In the genomic region with DNA sequence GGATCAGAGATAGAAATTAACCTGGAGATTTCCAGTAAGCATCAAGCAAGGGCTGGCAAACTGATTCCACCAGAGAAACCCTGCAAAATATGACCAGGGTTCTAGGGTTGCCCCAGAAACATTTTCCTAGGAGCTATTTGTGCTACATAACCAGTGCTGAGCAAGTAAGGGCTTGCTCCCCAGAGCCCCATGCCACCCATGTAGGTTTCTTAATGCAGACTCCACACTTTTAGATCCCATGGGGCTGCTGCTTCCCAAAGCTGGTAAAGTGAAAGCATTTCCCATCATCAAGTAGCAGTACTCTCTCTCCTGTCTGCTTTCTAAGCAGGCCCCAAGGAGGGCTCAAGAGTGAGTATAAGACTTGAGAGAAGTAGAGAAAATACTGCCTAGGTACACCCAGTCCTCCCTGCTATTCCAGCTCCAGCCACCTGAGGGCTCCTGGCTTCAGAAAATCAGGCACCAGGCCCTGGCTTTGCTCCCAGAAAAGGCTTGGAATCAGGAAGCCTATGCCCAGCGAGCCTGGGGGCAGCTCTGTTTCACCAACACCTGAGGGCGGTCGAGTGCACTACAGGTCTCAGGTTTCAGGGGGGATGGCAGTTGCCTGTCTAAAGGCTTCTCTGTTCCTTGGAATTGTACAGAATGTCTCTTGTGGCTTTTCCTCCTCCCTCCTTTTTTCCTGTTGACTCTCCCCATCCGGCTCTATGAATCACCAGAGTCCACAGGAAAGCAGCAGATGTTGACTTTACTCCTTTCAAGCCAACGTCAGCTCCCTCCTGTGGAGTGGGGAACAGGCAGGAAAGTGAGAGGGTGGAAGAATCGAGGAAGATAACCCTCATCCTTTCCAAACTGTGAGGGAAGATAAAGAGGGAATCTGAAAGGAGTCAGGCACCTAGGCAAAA, we compare ENCODE assay signal across 8 cellular contexts. TPM values are rescaled to one million over a fixed set of nuclear protein-coding genes. Genes with fewer than 3 reads are reported as not detected.
DNase-seq lines count a peak whose midpoint lies in the region; ATAC-seq, FAIRE-seq and TF ChIP-seq lines count a peak whose summit lies in the region.

No MANE protein-coding gene starts in this region.

- H3K4me1 ChIP-seq in subcutaneous abdominal adipose tissue (ENCODE audit: control insufficient read depth in 5 of 5, insufficient read depth in 5 of 5, low read length in 5 of 5): peaks cover 0 to 26% (median 24%) of the 10 kb centered on the region in 5 donors

- H3K36me3 Mint-ChIP-seq in natural killer cell treated with Interleukin-12 subunit alpha and Interleukin-12 subunit beta and Interleukin-15 and Interleukin-18, amount 100 ng/mL, for 72 hours: no peaks in the 10 kb centered on the region

- no peak for FAIRE-seq in GM12892 (lab: Jason Lieb, UNC)

- peak; percentile 49 to 67 for ATAC-seq in natural killer cell treated with Interleukin-12 subunit alpha and Interleukin-12 subunit beta and Interleukin-15 and Interleukin-18, amount 100 ng/mL, for 72 hours

- no peaks in the 10 kb centered on the region for H3K9me3 Mint-ChIP-seq in natural killer cell treated with Interleukin-12 subunit alpha and Interleukin-12 subunit beta and Interleukin-15 and Interleukin-18, amount 100 ng/mL, for 72 hours

- H3K4me3 ChIP-seq in foreskin fibroblast (ENCODE audit: low read depth in 1 of 2, low read length in 2 of 2) (peak overlapping the region; percentile 2 to 45), subcutaneous abdominal adipose tissue (ENCODE audit: low read depth in 1 of 5, low read length in 5 of 5) (peak overlapping the region; percentile 28 to 65 (median 34))

- H3K9me3 ChIP-seq in subcutaneous abdominal adipose tissue (ENCODE audit: control insufficient read depth in 5 of 5, low read length in 5 of 5): no peaks in the 10 kb centered on the region

- peak; percentile 97 for TF ChIP-seq CTCF in foreskin fibroblast (IDR thresholded peaks at IDR 0.05; ENCODE audit: low read depth, low read length)

- no peak for TF ChIP-seq POLR2A in GM12892 (IDR thresholded peaks at IDR 0.05; ENCODE audit: low read depth, low read length)

- H3K27ac ChIP-seq in subcutaneous abdominal adipose tissue (ENCODE audit: low read depth, low read length): peak overlapping the region; percentile 54

- H3K4me3 Mint-ChIP-seq in natural killer cell treated with Interleukin-12 subunit alpha and Interleukin-12 subunit beta and Interleukin-15 and Interleukin-18, amount 100 ng/mL, for 72 hours: no peak overlapping the region

- no peaks in the 10 kb centered on the region for H3K36me3 ChIP-seq in subcutaneous abdominal adipose tissue (ENCODE audit: control insufficient read depth in 5 of 5, insufficient read depth in 5 of 5, low read length in 5 of 5)

- H3K27me3 ChIP-seq in subcutaneous abdominal adipose tissue (ENCODE audit: control insufficient read depth in 5 of 5, insufficient read depth in 4 of 5, low read length in 5 of 5): no peaks in the 10 kb centered on the region

- peak overlapping the region in 4 of 5 donors; percentile 5 to 56 (median 37) for H3K9ac ChIP-seq in subcutaneous abdominal adipose tissue (ENCODE audit: low read length in 5 of 5)

- no peaks in the 10 kb centered on the region for H3K27me3 Mint-ChIP-seq in natural killer cell treated with Interleukin-12 subunit alpha and Interleukin-12 subunit beta and Interleukin-15 and Interleukin-18, amount 100 ng/mL, for 72 hours

- H3K27ac Mint-ChIP-seq in natural killer cell treated with Interleukin-12 subunit alpha and Interleukin-12 subunit beta and Interleukin-15 and Interleukin-18, amount 100 ng/mL, for 72 hours: no peak overlapping the region

- H3K4me1 Mint-ChIP-seq in natural killer cell treated with Interleukin-12 subunit alpha and Interleukin-12 subunit beta and Interleukin-15 and Interleukin-18, amount 100 ng/mL, for 72 hours (ENCODE audit: low read depth in 2 of 2): peaks cover 1 to 2% of the 10 kb centered on the region in 2 donors

- DNase-seq in EH (ENCODE audit: low read depth): peak; percentile 99
- peak; percentile 97 for DNase-seq in LoVo (ENCODE audit: low spot score)
- DNase-seq in RPMI8226: peak; percentile 88
- peak in 3 of 4 experiments; percentile 10 to 40 (median 18) for DNase-seq in activated naive CD4-positive, alpha-beta T cell (lab: John Stamatoyannopoulos, UW)
- peak; percentile 100 for DNase-seq in foreskin fibroblast
- no peak for DNase-seq in natural killer cell treated with Interleukin-12 subunit alpha and Interleukin-12 subunit beta and Interleukin-15 and Interleukin-18, amount 100 ng/mL, for 72 hours (ENCODE audit: low spot score)
- DNase-seq in GM12892 (ENCODE audit: insufficient read length): no peak

RNA-seq across cellular contexts. Expression of a gene that starts 6.2 kb away (rescaled TPM):
- total RNA-seq in natural killer cell treated with Interleukin-12 subunit alpha and Interleukin-12 subunit beta and Interleukin-15 and Interleukin-18, amount 100 ng/mL, for 72 hours: under 1 TPM; 0.12 to 0.14 TPM
- not detected for polyA plus RNA-seq in GM12892 (2012; ENCODE audit: missing spikeins)

RNA-seq across cellular contexts. Expression of a gene that starts 18.0 kb away (rescaled TPM):
- 1 to 10 TPM; 3.5 to 5.2 TPM for total RNA-seq in natural killer cell treated with Interleukin-12 subunit alpha and Interleukin-12 subunit beta and Interleukin-15 and Interleukin-18, amount 100 ng/mL, for 72 hours
- polyA plus RNA-seq in GM12892 (2012; ENCODE audit: missing spikeins): 0.95 TPM

RNA-seq across cellular contexts. Expression of a gene that starts 26.7 kb away (rescaled TPM):
- total RNA-seq in natural killer cell treated with Interleukin-12 subunit alpha and Interleukin-12 subunit beta and Interleukin-15 and Interleukin-18, amount 100 ng/mL, for 72 hours: 10 to 100 TPM; 33.6 to 34.2 TPM
- 35.2 TPM for polyA plus RNA-seq in GM12892 (2012; ENCODE audit: missing spikeins)

RNA-seq across cellular contexts. Expression of a gene that starts 33.0 kb away (rescaled TPM):
- total RNA-seq in natural killer cell treated with Interleukin-12 subunit alpha and Interleukin-12 subunit beta and Interleukin-15 and Interleukin-18, amount 100 ng/mL, for 72 hours: 10 to 100 TPM; 24.3 to 31.1 TPM
- 9.8 TPM for polyA plus RNA-seq in GM12892 (2012; ENCODE audit: missing spikeins)

RNA-seq across cellular contexts. Expression of a gene that starts 35.4 kb away (rescaled TPM):
- 100 to 1,000 TPM; 280 to 294 TPM for total RNA-seq in natural killer cell treated with Interleukin-12 subunit alpha and Interleukin-12 subunit beta and Interleukin-15 and Interleukin-18, amount 100 ng/mL, for 72 hours
- polyA plus RNA-seq in GM12892 (2012; ENCODE audit: missing spikeins): 159 TPM

Comparison
In these comparisons a context has a peak if more than half of its experiments do, and no peak if none do; other contexts are left out.
1. DNase-seq: peak in EH (single experiment), LoVo (single experiment), RPMI8226 (single experiment), activated naive CD4-positive, alpha-beta T cell (3 of 4) and foreskin fibroblast (2 of 2); none in natural killer cell treated with Interleukin-12 subunit alpha and Interleukin-12 subunit beta and Interleukin-15 and Interleukin-18, amount 100 ng/mL, for 72 hours (single experiment) and GM12892 (single experiment).